ENCODE assay signal across 25 cellular contexts in the genomic region with DNA sequence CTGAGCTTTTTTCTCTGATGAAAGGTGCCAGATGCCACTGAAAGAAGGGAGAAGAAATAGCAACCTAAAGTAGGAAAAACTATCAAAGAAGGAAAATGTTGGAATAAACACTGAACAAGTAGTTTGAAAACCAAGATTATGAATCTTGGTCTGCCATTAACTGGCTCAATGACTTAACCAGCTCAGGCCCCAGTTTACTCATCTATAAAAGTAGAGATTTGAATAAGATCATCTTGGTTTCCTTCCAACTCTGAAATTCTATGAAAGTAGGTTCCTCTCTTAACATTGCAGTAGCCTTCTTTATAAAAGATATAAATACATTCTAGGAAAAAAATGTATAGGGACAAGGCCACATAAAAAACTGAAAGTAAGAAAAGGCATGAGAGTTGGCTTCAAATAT.
"Had no signal": no experiment of that assay in that cellular context is flagged by ENCODE, and none has a peak within 500 bp of the region (broad histone marks: within the 10 kb centered on the region; RNA-seq: fewer than 3 reads in every experiment).

No MANE protein-coding gene starts in this region.

- H3K36me3 Mint-ChIP-seq: mesothelial cell of epicardium, naive B cell had no signal

- H3K4me1 ChIP-seq: esophagus squamous epithelium, gastrocnemius medialis, left lung, lower lobe of right lung had no signal

- H3K36me3 ChIP-seq: esophagus squamous epithelium, gastrocnemius medialis, heart right ventricle, left lung, lower lobe of right lung had no signal

- H3K4me3 Mint-ChIP-seq: mesothelial cell of epicardium; naive B cell; naive thymus-derived CD8-positive, alpha-beta T cell had no signal

- H3K27ac Mint-ChIP-seq: mesothelial cell of epicardium, naive B cell had no signal

- H3K9me3 ChIP-seq: esophagus squamous epithelium, gastrocnemius medialis, lower lobe of right lung, mucosa of descending colon had no signal

- ATAC-seq: gastrocnemius medialis; heart right ventricle; left cardiac atrium; left lung; left ventricle myocardium superior; lower lobe of right lung; mucosa of descending colon; naive thymus-derived CD8-positive, alpha-beta T cell had no signal

- H3K27ac ChIP-seq: coronary artery, dorsolateral prefrontal cortex, esophagus squamous epithelium, gastrocnemius medialis, heart right ventricle, left lung, lower lobe of right lung had no signal

- FAIRE-seq: endothelial cell of umbilical vein, islet of Langerhans, keratinocyte had no signal

- DNase-seq: dermis blood vessel endothelial cell; dorsolateral prefrontal cortex; effector CD4-positive, alpha-beta T cell; effector memory CD4-positive, alpha-beta T cell; esophagus squamous epithelium; foreskin fibroblast; foreskin melanocyte; gastrocnemius medialis; glutamatergic neuron; head of caudate nucleus; heart right ventricle; hippocampal formation; left cardiac atrium; left lung; left ventricle myocardium superior; lower lobe of right lung; mesenchymal stem cell; mucosa of descending colon; naive B cell; naive thymus-derived CD8-positive, alpha-beta T cell had no signal

- H3K4me3 ChIP-seq: coronary artery, dorsolateral prefrontal cortex, esophagus squamous epithelium, gastrocnemius medialis, heart right ventricle, left lung, lower lobe of right lung, mucosa of descending colon had no signal

- H3K4me1 Mint-ChIP-seq: mesothelial cell of epicardium had no signal

- H3K27me3 ChIP-seq: heart right ventricle, left lung had no signal
